In the genomic region with DNA sequence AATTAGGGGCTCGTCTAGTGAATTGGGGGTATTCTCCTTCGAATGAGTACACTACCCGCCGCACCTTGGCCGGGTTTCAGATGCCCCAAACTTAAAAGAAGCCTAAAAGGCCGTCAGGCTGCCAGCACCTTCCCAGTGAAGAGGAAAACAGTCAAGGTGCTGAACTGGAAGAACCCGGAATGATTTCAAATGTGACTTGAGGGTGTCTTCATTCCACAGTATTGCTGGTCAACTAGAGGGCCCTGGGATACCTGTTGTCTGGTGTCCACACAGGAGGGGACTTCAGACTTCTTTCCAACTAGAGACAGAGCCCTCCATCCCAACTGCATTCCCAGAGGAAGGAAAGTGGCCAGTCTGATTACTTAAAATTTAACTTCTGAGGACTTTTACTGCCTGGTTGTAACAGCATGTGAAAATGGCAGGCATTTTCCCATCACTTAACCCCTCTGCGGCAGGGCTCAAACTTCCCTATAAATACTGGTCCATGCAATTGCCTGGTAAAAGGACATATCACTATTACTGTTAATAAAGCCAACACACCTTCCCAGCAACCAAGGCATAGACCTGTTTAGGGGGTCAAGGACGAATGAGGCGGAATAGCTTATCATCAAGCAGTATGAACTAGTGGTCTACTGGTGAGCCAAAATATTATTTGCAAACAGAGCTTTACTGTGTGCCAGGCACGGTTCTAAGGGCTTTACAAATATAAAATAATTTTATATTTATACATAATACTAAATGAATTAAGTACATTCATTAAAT, we compare ENCODE assay signal across 7 cellular contexts. TPM values are rescaled to one million over a fixed set of nuclear protein-coding genes. Genes with fewer than 3 reads are reported as not detected.
DNase-seq lines count a peak whose midpoint lies in the region; ATAC-seq and TF ChIP-seq lines count a peak whose summit lies in the region.

No MANE protein-coding gene starts in this region.

- H3K4me1 ChIP-seq in iPS-18a (ENCODE audit: control insufficient read depth, low read depth, low read length) (peaks cover 14% of the 10 kb centered on the region), stomach (peaks cover 24 to 67% (median 52%) of the 10 kb centered on the region in 4 donors)

- WGBS in stomach, 5 donors = 18 to 30% (median 24%) methylated on average over 8 to 11 of the region's 11 CpGs

- peaks cover 37% of the 10 kb centered on the region for H3K4me1 Mint-ChIP-seq in activated CD8-positive, alpha-beta T cell treated with anti-CD3 and anti-CD28 coated beads for 36 hours (ENCODE audit: low read depth)

- H3K27me3 ChIP-seq in iPS-18a (ENCODE audit: control insufficient read depth, insufficient read depth, low read length) (peaks cover 15% of the 10 kb centered on the region), stomach (no peaks in the 10 kb centered on the region)

- CTCF ChIA-PET in activated CD8-positive, alpha-beta T cell treated with anti-CD3 and anti-CD28 coated beads for 36 hours (lab: Charles Lee) = interaction anchor here (1.2 to 1.4 kb wide), 2 partner anchors 32 to 92 kb away, joined by 3 read pairs; no protein-coding TSS in a partner anchor

- H3K4me3 ChIP-seq in iPS-18a (ENCODE audit: low read length) = peak overlapping the region; percentile 85
- H3K4me3 ChIP-seq in stomach = peak overlapping the region; percentile 80 to 97 (median 94)

- peak overlapping the region; percentile 92 for H3K4me3 Mint-ChIP-seq in activated CD8-positive, alpha-beta T cell treated with anti-CD3 and anti-CD28 coated beads for 36 hours

- TF ChIP-seq POLR2A in stomach (IDR thresholded peaks at IDR 0.05) = no peak

- TF ChIP-seq CTCF in activated CD8-positive, alpha-beta T cell treated with anti-CD3 and anti-CD28 coated beads for 36 hours (IDR thresholded peaks at IDR 0.05) = no peak
- no peak for TF ChIP-seq CTCF in stomach (IDR thresholded peaks at IDR 0.05)

- peaks cover 6% of the 10 kb centered on the region for H3K36me3 Mint-ChIP-seq in activated CD8-positive, alpha-beta T cell treated with anti-CD3 and anti-CD28 coated beads for 36 hours (ENCODE audit: low read depth)

- TF ChIP-seq EP300 in stomach (IDR thresholded peaks at IDR 0.05) = no peak

- intact Hi-C loops in activated CD8-positive, alpha-beta T cell treated with anti-CD3 and anti-CD28 coated beads for 36 hours (cut with micrococcal nuclease) = loop anchor here (10.0 kb wide), 1 partner anchor 93 kb away; no protein-coding TSS in a partner anchor
- intact Hi-C loops in stomach (cut with DNase I; ENCODE audit: low total_unique reads) = no loop called here

- H3K27ac ChIP-seq in iPS-18a (ENCODE audit: low read length) (no peak overlapping the region), stomach (peak overlapping the region; percentile 79 to 98 (median 91))

- H3K9ac ChIP-seq in iPS-18a (ENCODE audit: low read length) = peak overlapping the region; percentile 38

- DNase-seq in activated CD8-positive, alpha-beta T cell treated with anti-CD3 and anti-CD28 coated beads for 36 hours = no peak
- DNase-seq in stomach (no peak), HCEC 1CT (no peak)

- ATAC-seq in HG03439 (IDR thresholded peaks at IDR 0.05; ENCODE audit: unreplicated experiment) = peak; percentile 1
- ATAC-seq in activated CD8-positive, alpha-beta T cell treated with anti-CD3 and anti-CD28 coated beads for 36 hours = no peak
- no peak for ATAC-seq in HG02610 (IDR thresholded peaks at IDR 0.05; ENCODE audit: unreplicated experiment)
- no peak for ATAC-seq in HG02884 (IDR thresholded peaks at IDR 0.05; ENCODE audit: unreplicated experiment)

- H3K36me3 ChIP-seq in iPS-18a (ENCODE audit: control insufficient read depth, low read depth, low read length) = no peaks in the 10 kb centered on the region
- H3K36me3 ChIP-seq in stomach = peaks cover 0 to 5% (median 2%) of the 10 kb centered on the region in 4 donors

- H3K9me3 ChIP-seq in iPS-18a (ENCODE audit: control insufficient read depth, low read depth, low read length) = no peaks in the 10 kb centered on the region
- H3K9me3 ChIP-seq in stomach = no peaks in the 10 kb centered on the region

- POLR2A ChIA-PET in activated CD8-positive, alpha-beta T cell treated with anti-CD3 and anti-CD28 coated beads for 36 hours (lab: Charles Lee) = interaction anchor here (0.6 kb wide), 1 partner anchor 1293 kb away, joined by 3 read pairs; no protein-coding TSS in a partner anchor

- H3K9me3 Mint-ChIP-seq in activated CD8-positive, alpha-beta T cell treated with anti-CD3 and anti-CD28 coated beads for 36 hours = no peaks in the 10 kb centered on the region

- H3K27me3 Mint-ChIP-seq in activated CD8-positive, alpha-beta T cell treated with anti-CD3 and anti-CD28 coated beads for 36 hours = no peaks in the 10 kb centered on the region

- H3K27ac Mint-ChIP-seq in activated CD8-positive, alpha-beta T cell treated with anti-CD3 and anti-CD28 coated beads for 36 hours = peak overlapping the region; percentile 87

RNA-seq across cellular contexts. Expression of a gene that starts 0.7 kb away (rescaled TPM):
- total RNA-seq in activated CD8-positive, alpha-beta T cell treated with anti-CD3 and anti-CD28 coated beads for 36 hours = 10 to 100 TPM; 30.6 to 35.9 TPM
- 100 to 1,000 TPM in 3 of 5 donors, 10 to 100 TPM in 2; 84.9 to 151 (median 111) TPM for total RNA-seq in stomach
- 10 to 100 TPM; 38.7 to 64.4 (median 57.6) TPM for polyA plus RNA-seq in stomach
